In the genomic region with DNA sequence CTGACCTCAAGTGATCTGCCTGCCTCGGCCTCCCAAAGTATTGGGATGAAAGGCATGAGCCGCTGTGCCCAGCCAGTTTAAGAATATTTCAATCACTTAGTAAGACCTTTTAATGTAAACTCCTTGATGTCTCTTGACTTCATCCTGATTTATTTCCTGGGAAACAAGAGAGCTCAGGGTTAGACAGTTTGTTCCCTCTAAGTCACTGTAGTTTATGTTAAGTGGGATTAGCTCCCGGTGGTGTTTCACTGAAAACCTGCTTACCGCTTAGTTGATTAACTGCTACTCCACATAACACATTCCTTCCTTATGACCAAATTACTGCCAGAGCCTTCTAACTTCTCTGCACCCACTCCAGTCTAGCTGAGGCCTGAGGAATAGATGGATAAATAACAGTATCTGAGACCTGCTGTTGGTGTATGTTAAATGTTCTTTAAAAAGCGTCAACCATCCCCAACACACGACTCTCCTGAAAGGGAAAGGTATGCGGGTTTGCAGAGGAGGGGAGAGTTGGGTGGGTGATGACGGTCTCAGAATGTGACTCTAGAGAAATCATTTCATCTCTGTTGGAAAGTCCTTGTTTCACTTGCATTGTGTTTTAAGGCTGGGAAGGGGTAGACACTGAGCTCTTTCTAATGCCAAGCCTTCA, we compare ENCODE assay signal across 11 cellular contexts. TPM values are rescaled to one million over a fixed set of nuclear protein-coding genes. Genes with fewer than 3 reads are reported as not detected.
A peak's percentile ranks its signal among the peaks of the same experiment; 100 is the strongest.
DNase-seq lines count a peak whose midpoint lies in the region; ATAC-seq and TF ChIP-seq lines count a peak whose summit lies in the region.
"Had no signal": no experiment of that assay in that cellular context is flagged by ENCODE, and none has a peak within 500 bp of the region (broad histone marks: within the 10 kb centered on the region; RNA-seq: fewer than 3 reads in every experiment).

No MANE protein-coding gene starts in this region.

- DNase-seq in AG20443 (ENCODE audit: low spot score) (peak; percentile 50), NCI-H524 (lab: John Stamatoyannopoulos, UW) (peak; percentile 20 to 73), epithelial cell of esophagus (ENCODE audit: low read depth) (peak; percentile 52), omental fat pad (ENCODE audit: low spot score) (no peak), HuH-7 (ENCODE audit: low spot score) (no peak)
- DNase-seq: hippocampal formation; OCI-M1; stimulated activated CD4-positive, alpha-beta T cell treated with anti-CD3 and anti-CD28 coated beads, Interleukin-2, amount 100 ng/mL, for 48 hours had no signal

- H3K4me3 ChIP-seq in epithelial cell of esophagus (ENCODE audit: low read length), result no peak overlapping the region

- peak; percentile 58 for ATAC-seq in omental fat pad (ENCODE audit: low FRiP score)
- ATAC-seq in HG03280 (IDR thresholded peaks at IDR 0.05; ENCODE audit: unreplicated experiment), result no peak
- no peak for ATAC-seq in GM19351 (IDR thresholded peaks at IDR 0.05; ENCODE audit: unreplicated experiment)
- ATAC-seq in HG03354 (IDR thresholded peaks at IDR 0.05; ENCODE audit: poor library complexity, severe bottlenecking, unreplicated experiment), result no peak

- TF ChIP-seq CTCF in epithelial cell of esophagus (IDR thresholded peaks at IDR 0.05; ENCODE audit: insufficient read depth, low read depth, low read length, missing control alignments) (no peak), omental fat pad (IDR thresholded peaks at IDR 0.05) (no peak)

RNA-seq across cellular contexts. Expression of a gene that starts 48.7 kb away (rescaled TPM):
- 10 to 100 TPM; 35.6 to 50.4 (median 42.8) TPM for total RNA-seq in omental fat pad

Comparison
In these comparisons a context has a peak if more than half of its experiments do, and no peak if none do; other contexts are left out.
1. DNase-seq: peak in AG20443 (single experiment), NCI-H524 (2 of 2) and epithelial cell of esophagus (single experiment); none in omental fat pad (single experiment) and HuH-7 (single experiment).